In genomic region chr4:98288671-98289070, GRCh38 we compare ENCODE assay signal across 8 cellular contexts. TPM values are rescaled to one million over a fixed set of nuclear protein-coding genes. Genes with fewer than 3 reads are reported as not detected.
A peak's percentile ranks its signal among the peaks of the same experiment; 100 is the strongest.
DNase-seq lines count a peak whose midpoint lies in the region; ATAC-seq and TF ChIP-seq lines count a peak whose summit lies in the region.
"Not testable (repeated sequence)": the region's sequence is repeated elsewhere in the genome, so short reads cannot be mapped to it uniquely, and the experiment has no call there.

No MANE protein-coding gene starts in this region.

- not testable (repeated sequence) for H2AFZ ChIP-seq in OCI-LY1 (ENCODE audit: low read length)

- POLR2A ChIA-PET in activated CD4-positive, alpha-beta memory T cell treated with anti-CD3 and anti-CD28 coated beads for 36 hours (lab: Charles Lee); naive thymus-derived CD8-positive, alpha-beta T cell (lab: Charles Lee): not testable (repeated sequence)

- H3K4me1 ChIP-seq in CD4-positive, CD25-positive, alpha-beta regulatory T cell (ENCODE audit: control insufficient read depth, insufficient read depth, low read length, poor library complexity, severe bottlenecking) = peaks cover 41% of the 10 kb centered on the region
- peaks cover 24% of the 10 kb centered on the region for H3K4me1 ChIP-seq in OCI-LY1 (ENCODE audit: insufficient read depth, low read length, severe bottlenecking)

- H3K9ac ChIP-seq in OCI-LY1 (ENCODE audit: low read length) = not testable (repeated sequence)

- not testable (repeated sequence) for H3K36me3 ChIP-seq in CD4-positive, CD25-positive, alpha-beta regulatory T cell (ENCODE audit: control insufficient read depth, insufficient read depth, low read length); OCI-LY1 (ENCODE audit: insufficient read depth, low read length)

- TF ChIP-seq CTCF in OCI-LY1 (IDR thresholded peaks at IDR 0.05; ENCODE audit: low read length) = not testable (repeated sequence)

- peak; percentile 28 to 44 for ATAC-seq in CD4-positive, CD25-positive, alpha-beta regulatory T cell (ENCODE audit: low read depth in 2 of 2)
- ATAC-seq in GM18867 (IDR thresholded peaks at IDR 0.05; ENCODE audit: unreplicated experiment) = peak; percentile 51
- ATAC-seq in GM21528 (IDR thresholded peaks at IDR 0.05; ENCODE audit: low FRiP score, unreplicated experiment) = peak; percentile 52
- ATAC-seq in HG03196 (IDR thresholded peaks at IDR 0.05; ENCODE audit: unreplicated experiment) = peak; percentile 28
- ATAC-seq in naive thymus-derived CD8-positive, alpha-beta T cell = not testable (repeated sequence)

- H3K4me2 ChIP-seq in OCI-LY1 (ENCODE audit: low read length) = peak overlapping the region; percentile 33; the same call in 1 of the 2 replicates

- H3K27me3 ChIP-seq in CD4-positive, CD25-positive, alpha-beta regulatory T cell (ENCODE audit: control insufficient read depth, insufficient read depth, low read length); OCI-LY1 (ENCODE audit: insufficient read depth, low read length): not testable (repeated sequence)

- not testable (repeated sequence) for H3F3A ChIP-seq in OCI-LY1 (ENCODE audit: insufficient read depth, low read length)

- peak overlapping the region; percentile 67 to 74 (median 68) for H3K27ac Mint-ChIP-seq in CD4-positive, CD25-positive, alpha-beta regulatory T cell
- peak overlapping the region; percentile 15 for H3K27ac Mint-ChIP-seq in activated CD4-positive, alpha-beta memory T cell treated with anti-CD3 and anti-CD28 coated beads for 36 hours
- H3K27ac Mint-ChIP-seq in activated naive CD4-positive, alpha-beta T cell treated with anti-CD3 and anti-CD28 coated beads, Interleukin-2, amount 50 U/mL, for 24 hours = not testable (repeated sequence)
- H3K27ac Mint-ChIP-seq in naive thymus-derived CD8-positive, alpha-beta T cell = peak overlapping the region in 8 of 10 donors; percentile 3 to 87 (median 76)

- H3K9me3 ChIP-seq in CD4-positive, CD25-positive, alpha-beta regulatory T cell (ENCODE audit: control insufficient read depth in 2 of 2, low read length in 2 of 2); OCI-LY1 (ENCODE audit: low read length): not testable (repeated sequence)

- peak in 2 of 3 donors; percentile 38 to 43 for DNase-seq in CD4-positive, CD25-positive, alpha-beta regulatory T cell
- DNase-seq in activated CD4-positive, alpha-beta memory T cell treated with anti-CD3 and anti-CD28 coated beads for 36 hours = not testable (repeated sequence)
- peak in 2 of 10 donors; percentile 2 to 7 for DNase-seq in naive thymus-derived CD8-positive, alpha-beta T cell

- peaks cover 34 to 65% (median 52%) of the 10 kb centered on the region in 4 donors for H3K4me1 Mint-ChIP-seq in CD4-positive, CD25-positive, alpha-beta regulatory T cell
- H3K4me1 Mint-ChIP-seq in activated CD4-positive, alpha-beta memory T cell treated with anti-CD3 and anti-CD28 coated beads for 36 hours (ENCODE audit: low read depth) = peaks cover 50% of the 10 kb centered on the region
- H3K4me1 Mint-ChIP-seq in activated naive CD4-positive, alpha-beta T cell treated with anti-CD3 and anti-CD28 coated beads, Interleukin-2, amount 50 U/mL, for 24 hours = peaks cover 55% of the 10 kb centered on the region
- peaks cover 18 to 62% (median 41%) of the 10 kb centered on the region in 4 donors for H3K4me1 Mint-ChIP-seq in naive thymus-derived CD8-positive, alpha-beta T cell

- peak overlapping the region; percentile 22 to 80 (median 78) for H3K4me3 Mint-ChIP-seq in CD4-positive, CD25-positive, alpha-beta regulatory T cell
- H3K4me3 Mint-ChIP-seq in activated CD4-positive, alpha-beta memory T cell treated with anti-CD3 and anti-CD28 coated beads for 36 hours = peak overlapping the region; percentile 24
- H3K4me3 Mint-ChIP-seq in activated naive CD4-positive, alpha-beta T cell treated with anti-CD3 and anti-CD28 coated beads, Interleukin-2, amount 50 U/mL, for 24 hours = peak overlapping the region; percentile 8
- H3K4me3 Mint-ChIP-seq in naive thymus-derived CD8-positive, alpha-beta T cell = peak overlapping the region in 9 of 10 donors; percentile 0 to 71 (median 48)

- not testable (repeated sequence) for H4K20me1 ChIP-seq in OCI-LY1 (ENCODE audit: insufficient read depth, low read length)

- intact Hi-C loops in activated CD4-positive, alpha-beta memory T cell treated with anti-CD3 and anti-CD28 coated beads for 36 hours (cut with micrococcal nuclease) = loop anchor here (10.0 kb wide), 1 partner anchor 1566 kb away; no protein-coding TSS in a partner anchor

- peak overlapping the region; percentile 65 for H3K27ac ChIP-seq in CD4-positive, CD25-positive, alpha-beta regulatory T cell (ENCODE audit: insufficient read depth, low read length, poor library complexity, severe bottlenecking)
- H3K27ac ChIP-seq in OCI-LY1 (ENCODE audit: low read depth, low read length, poor library complexity, severe bottlenecking) = peak overlapping the region; percentile 58

- CTCF ChIA-PET in activated CD4-positive, alpha-beta memory T cell treated with anti-CD3 and anti-CD28 coated beads for 36 hours (lab: Charles Lee) = interaction anchor here (1.7 kb wide), 1 partner anchor 179 kb away, joined by 5 read pairs; no protein-coding TSS in a partner anchor

- peak overlapping the region; percentile 70 for H3K4me3 ChIP-seq in CD4-positive, CD25-positive, alpha-beta regulatory T cell (ENCODE audit: low read depth, low read length)
- not testable (repeated sequence) for H3K4me3 ChIP-seq in OCI-LY1 (ENCODE audit: low read depth, low read length, poor library complexity, severe bottlenecking)

- not testable (repeated sequence) for H3K9me3 Mint-ChIP-seq in CD4-positive, CD25-positive, alpha-beta regulatory T cell; activated CD4-positive, alpha-beta memory T cell treated with anti-CD3 and anti-CD28 coated beads for 36 hours; activated naive CD4-positive, alpha-beta T cell treated with anti-CD3 and anti-CD28 coated beads, Interleukin-2, amount 50 U/mL, for 24 hours; naive thymus-derived CD8-positive, alpha-beta T cell

- not testable (repeated sequence) for H3K9me2 ChIP-seq in OCI-LY1 (ENCODE audit: low read depth, low read length)

- H3K79me2 ChIP-seq in OCI-LY1 (ENCODE audit: insufficient read depth, low read length) = peaks cover 53% of the 10 kb centered on the region

- not testable (repeated sequence) for H3K27me3 Mint-ChIP-seq in CD4-positive, CD25-positive, alpha-beta regulatory T cell; activated CD4-positive, alpha-beta memory T cell treated with anti-CD3 and anti-CD28 coated beads for 36 hours; activated naive CD4-positive, alpha-beta T cell treated with anti-CD3 and anti-CD28 coated beads, Interleukin-2, amount 50 U/mL, for 24 hours; naive thymus-derived CD8-positive, alpha-beta T cell

- not testable (repeated sequence) for H3K36me3 Mint-ChIP-seq in CD4-positive, CD25-positive, alpha-beta regulatory T cell; activated CD4-positive, alpha-beta memory T cell treated with anti-CD3 and anti-CD28 coated beads for 36 hours; activated naive CD4-positive, alpha-beta T cell treated with anti-CD3 and anti-CD28 coated beads, Interleukin-2, amount 50 U/mL, for 24 hours; naive thymus-derived CD8-positive, alpha-beta T cell

RNA-seq across cellular contexts. Expression of gene RAP1GDS1, which starts 27.5 kb away (rescaled TPM):
- 54.7 TPM for total RNA-seq in CD4-positive, CD25-positive, alpha-beta regulatory T cell
- 10 to 100 TPM; 40.4 to 68.8 (median 48.9) TPM for polyA plus RNA-seq in CD4-positive, CD25-positive, alpha-beta regulatory T cell
- total RNA-seq in activated CD4-positive, alpha-beta memory T cell treated with anti-CD3 and anti-CD28 coated beads for 36 hours = 10 to 100 TPM; 53.0 to 58.4 TPM
- total RNA-seq in naive thymus-derived CD8-positive, alpha-beta T cell = 10 to 100 TPM; 41.1 to 41.3 TPM
- polyA plus RNA-seq in naive thymus-derived CD8-positive, alpha-beta T cell = 10 to 100 TPM; 23.2 to 30.7 (median 25.2) TPM

Comparison
In these comparisons a context has a peak if more than half of its experiments do, and no peak if none do; other contexts are left out.
1. H3K4me3 Mint-ChIP-seq: peak in every context shown above with its lines; median percentile 78 in CD4-positive, CD25-positive, alpha-beta regulatory T cell; 48 in naive thymus-derived CD8-positive, alpha-beta T cell; 24 in activated CD4-positive, alpha-beta memory T cell treated with anti-CD3 and anti-CD28 coated beads for 36 hours; 8 in activated naive CD4-positive, alpha-beta T cell treated with anti-CD3 and anti-CD28 coated beads, Interleukin-2, amount 50 U/mL, for 24 hours.